19 cellular contexts compared by ENCODE assay signal in the genomic region with DNA sequence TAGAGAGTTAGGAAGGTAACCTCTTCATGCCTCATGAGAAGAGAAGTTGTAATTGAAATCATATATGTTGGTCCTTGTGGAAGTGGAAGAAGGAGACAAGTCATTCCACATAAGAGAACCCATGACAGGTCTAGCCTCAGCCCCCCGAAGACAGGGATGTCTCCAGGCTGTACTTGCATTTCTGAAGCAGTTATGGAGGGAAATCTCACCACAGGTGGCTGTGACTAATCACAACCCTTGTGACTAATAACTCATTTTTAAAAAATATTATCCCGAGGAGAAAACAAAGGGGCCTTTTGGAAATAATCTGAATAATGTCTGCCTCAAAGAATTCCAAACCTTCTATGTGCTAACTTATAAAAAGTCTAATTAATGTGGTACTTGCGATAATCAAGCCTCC.
DNase-seq lines count a peak whose midpoint lies in the region; ATAC-seq and TF ChIP-seq lines count a peak whose summit lies in the region.
"Had no signal": no experiment of that assay in that cellular context is flagged by ENCODE, and none has a peak within 500 bp of the region (broad histone marks: within the 10 kb centered on the region; RNA-seq: fewer than 3 reads in every experiment).

No MANE protein-coding gene starts in this region.

- in situ Hi-C loops in brain microvascular endothelial cell (cut with HindIII; ENCODE audit: low pct_ligation_motif_present, low sequenced_read_pairs) = no loop called here

- no peak overlapping the region for H3K4me2 ChIP-seq in PC-3 (ENCODE audit: low read length)

- no TSS peak for BruUV-seq in PC-3 (replicated peaks; lab: Mats Ljungman, UMichigan)

- no peaks in the 10 kb centered on the region for H3K9me2 ChIP-seq in PC-3 (replicated peaks; ENCODE audit: low read length)

- H3K27ac ChIP-seq in PC-3 (ENCODE audit: low read length) (no peak overlapping the region), brain microvascular endothelial cell (no peak overlapping the region)
- H3K27ac ChIP-seq: HL-60 had no signal

- POLR2A ChIA-PET in PC-3 (lab: Charles Lee; ENCODE audit: unreplicated experiment) = no interaction called here

- no peaks in the 10 kb centered on the region for H3K27me3 ChIP-seq in PC-3 (ENCODE audit: low read length)
- H3K27me3 ChIP-seq in brain microvascular endothelial cell (replicated peaks) = no peaks in the 10 kb centered on the region
- H3K27me3 ChIP-seq: BE2C had no signal

- no peaks in the 10 kb centered on the region for H3K4me1 ChIP-seq in PC-3 (ENCODE audit: insufficient read depth, low read length)

- no peak overlapping the region for H3K4me3 ChIP-seq in PC-3 (ENCODE audit: low read length)
- H3K4me3 ChIP-seq in brain microvascular endothelial cell (ENCODE audit: low read depth, low read length) = no peak overlapping the region

- H3F3A ChIP-seq in PC-3 (ENCODE audit: low read length, unreplicated experiment) = no peaks in the 10 kb centered on the region

- H3K9me3 ChIP-seq in PC-3 (ENCODE audit: low read length) = no peaks in the 10 kb centered on the region
- H3K9me3 ChIP-seq: BE2C had no signal

- ATAC-seq in PC-3 = no peak
- ATAC-seq in HG03280 (IDR thresholded peaks at IDR 0.05; ENCODE audit: unreplicated experiment) = no peak

- no peak for TF ChIP-seq CTCF in PC-3 (conservative IDR thresholded peaks at IDR 0.05; ENCODE audit: low read depth, low read length)
- TF ChIP-seq CTCF in brain microvascular endothelial cell (IDR thresholded peaks at IDR 0.05; ENCODE audit: low read depth, low read length, missing control alignments) = no peak

- DNase-seq in PC-3 (peak; percentile 4), brain microvascular endothelial cell (peak; percentile 16), glomerular visceral epithelial cell (ENCODE audit: extremely low spot score) (peak; percentile 3), globus pallidus (ENCODE audit: low spot score) (no peak), NCI-H226 (no peak)
- DNase-seq: ACHN; BE2C; C1 segment of cervical spinal cord; CD4-positive, CD25-positive, alpha-beta regulatory T cell; CD8-positive, alpha-beta memory T cell; COR-L47; DMS 273 treated with DMSO at 0.1 percent for 48 hours; DMS53; DND-41; EL; H9; IMR-90 had no signal

- no peak overlapping the region for H2AFZ ChIP-seq in PC-3 (ENCODE audit: low read length)

- H4K20me1 ChIP-seq in PC-3 (ENCODE audit: low read length) = no peaks in the 10 kb centered on the region

- intact Hi-C loops in PC-3 (cut with micrococcal nuclease) = no loop called here

- H3K79me2 ChIP-seq in PC-3 (ENCODE audit: low read length) = no peaks in the 10 kb centered on the region

- CTCF ChIA-PET in PC-3 (lab: Charles Lee) = no interaction called here

- no peaks in the 10 kb centered on the region for H3K36me3 ChIP-seq in PC-3 (ENCODE audit: low read depth, low read length)
- H3K36me3 ChIP-seq in brain microvascular endothelial cell (replicated peaks) = no peaks in the 10 kb centered on the region
- H3K36me3 ChIP-seq: BE2C had no signal

- no peak overlapping the region for H3K9ac ChIP-seq in PC-3 (ENCODE audit: low read length)

Comparison
In these comparisons a context has a peak if more than half of its experiments do, and no peak if none do; other contexts are left out.
1. DNase-seq: peak in PC-3 (single experiment), brain microvascular endothelial cell (single experiment) and glomerular visceral epithelial cell (single experiment); none in globus pallidus (single experiment) and NCI-H226 (single experiment).